ENCODE assay signal across 9 cellular contexts in the genomic region with DNA sequence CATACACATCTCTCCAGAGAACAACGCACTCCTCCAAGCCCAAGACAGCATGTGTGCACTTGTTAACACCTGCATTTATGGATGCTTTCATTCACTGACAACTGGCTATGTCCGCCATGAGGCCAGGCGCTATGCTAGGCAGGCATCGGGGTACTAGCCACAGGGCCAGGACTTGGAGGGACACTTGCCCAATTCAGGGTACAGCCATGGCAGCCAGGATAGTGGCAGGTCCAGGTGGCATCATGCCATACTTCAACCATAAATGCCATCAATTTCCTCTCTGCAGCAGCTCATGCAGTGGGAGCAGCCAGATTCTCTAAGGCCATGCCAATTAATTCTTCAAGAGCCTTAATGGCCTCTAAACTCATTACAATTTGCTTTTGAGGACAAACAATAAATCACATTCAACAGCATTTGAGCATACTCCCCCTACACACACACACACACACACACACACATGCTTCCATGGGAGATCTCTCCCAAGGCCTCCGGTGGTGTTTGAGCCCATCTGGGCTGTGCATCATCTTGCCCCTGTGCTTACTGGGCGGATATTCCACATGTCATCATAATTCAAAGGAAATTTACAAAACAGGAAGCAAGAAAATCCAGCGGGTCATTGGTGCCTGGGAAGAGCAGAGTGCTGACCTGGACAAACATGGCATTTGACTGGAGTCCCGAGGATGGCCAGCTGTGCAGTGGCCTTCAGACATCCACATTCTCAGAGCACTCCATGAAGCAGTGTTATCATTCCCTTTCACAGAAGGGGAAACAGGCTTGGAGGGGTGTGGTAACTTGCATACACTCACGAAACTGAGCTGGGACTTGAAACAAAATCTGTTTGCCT.
DNase-seq lines count a peak whose midpoint lies in the region; ATAC-seq and TF ChIP-seq lines count a peak whose summit lies in the region.
"Had no signal": no experiment of that assay in that cellular context is flagged by ENCODE, and none has a peak within 500 bp of the region (broad histone marks: within the 10 kb centered on the region; RNA-seq: fewer than 3 reads in every experiment).

No MANE protein-coding gene starts in this region.

- ATAC-seq in IMR-90 (ENCODE audit: low read depth) (no peak), PC-3 (no peak)
- no peak for ATAC-seq in central memory CD8-positive, alpha-beta T cell (replicated peaks; ENCODE audit: extremely low read depth, poor library complexity, severe bottlenecking)
- ATAC-seq in naive thymus-derived CD8-positive, alpha-beta T cell: no peak
- no peak for ATAC-seq in stimulated activated naive B cell treated with anti-CD40 and anti-IgM and Interleukin-4, amounts not matched to agents 10 μg/mL and 1 μg/mL and 100 μg/mL, for 72 hours (replicated peaks)

- TF ChIP-seq POLR2A in IMR-90 (IDR thresholded peaks at IDR 0.05; ENCODE audit: low read depth, low read length): no peak

- dilution Hi-C loops in IMR-90 (cut with HindIII; ENCODE audit: low sequenced_read_pairs, unreplicated experiment): no loop called here

- H3K9me3 Mint-ChIP-seq in central memory CD8-positive, alpha-beta T cell: no peaks in the 10 kb centered on the region
- no peaks in the 10 kb centered on the region for H3K9me3 Mint-ChIP-seq in naive thymus-derived CD8-positive, alpha-beta T cell
- peaks cover 0 to 1% of the 10 kb centered on the region in 2 donors for H3K9me3 Mint-ChIP-seq in stimulated activated naive B cell treated with anti-CD40 and anti-IgM and Interleukin-4, amounts not matched to agents 10 μg/mL and 1 μg/mL and 100 μg/mL, for 72 hours
- no peaks in the 10 kb centered on the region for H3K9me3 Mint-ChIP-seq in chondrocyte (ENCODE audit: low read depth)

- H3K4me2 ChIP-seq in IMR-90 (ENCODE audit: low read depth, low read length): no peak overlapping the region; the same call in 1 of the 2 replicates
- no peak overlapping the region for H3K4me2 ChIP-seq in PC-3 (ENCODE audit: low read length)

- peaks cover 6% of the 10 kb centered on the region for H3K36me3 Mint-ChIP-seq in central memory CD8-positive, alpha-beta T cell (ENCODE audit: insufficient read depth)
- H3K36me3 Mint-ChIP-seq in naive thymus-derived CD8-positive, alpha-beta T cell: peaks cover 0 to 12% (median 2%) of the 10 kb centered on the region in 3 donors
- H3K36me3 Mint-ChIP-seq in stimulated activated naive B cell treated with anti-CD40 and anti-IgM and Interleukin-4, amounts not matched to agents 10 μg/mL and 1 μg/mL and 100 μg/mL, for 72 hours: peaks cover 9 to 50% of the 10 kb centered on the region in 2 donors
- H3K36me3 Mint-ChIP-seq in chondrocyte (ENCODE audit: low read depth): no peaks in the 10 kb centered on the region

- peak overlapping the region; percentile 45; the same call in 1 of the 2 replicates for H3K23ac ChIP-seq in IMR-90 (ENCODE audit: low read depth, low read length)

- in situ Hi-C loops in IMR-90 (cut with MboI; ENCODE audit: low sequenced_read_pairs): no loop called here

- DNase-seq in CD1c-positive myeloid dendritic cell (ENCODE audit: extremely low spot score): peak; percentile 87
- peak; percentile 43 for DNase-seq in IMR-90
- no peak for DNase-seq in central memory CD8-positive, alpha-beta T cell (ENCODE audit: low spot score in 2 of 2)
- DNase-seq in naive thymus-derived CD8-positive, alpha-beta T cell: no peak
- DNase-seq in stimulated activated naive B cell treated with anti-CD40 and anti-IgM and Interleukin-4, amounts not matched to agents 10 μg/mL and 1 μg/mL and 100 μg/mL, for 72 hours: no peak
- no peak for DNase-seq in chondrocyte (ENCODE audit: low spot score)
- no peak for DNase-seq in PC-3
- DNase-seq in NCI-H2171 treated with DMSO at 0.1 percent for 48 hours (lab: John Stamatoyannopoulos, UW): no peak
- DNase-seq: activated effector memory CD4-positive, alpha-beta T cell treated with Interleukin-2 at 50 U/mL for 16 hours had no signal

- H3K27ac ChIP-seq in IMR-90 (ENCODE audit: insufficient read depth, low read length): no peak overlapping the region
- no peak overlapping the region for H3K27ac ChIP-seq in PC-3 (ENCODE audit: low read length)

- H3K4me1 ChIP-seq in IMR-90 (ENCODE audit: control insufficient read depth, insufficient read depth, low read length): peaks cover 22% of the 10 kb centered on the region
- peaks cover 27% of the 10 kb centered on the region for H3K4me1 ChIP-seq in PC-3 (ENCODE audit: insufficient read depth, low read length)

- no peak overlapping the region for H4K5ac ChIP-seq in IMR-90 (ENCODE audit: low read depth, low read length)

- WGBS in IMR-90 (ENCODE audit: extremely low coverage in 2 of 2, insufficient read length in 1 of 2), 2 experiments: 100% methylated on average over 1 of the region's 9 CpGs; no CpG with 5 or more reads in 1 of the 2 experiments

- H3K56ac ChIP-seq in IMR-90 (ENCODE audit: extremely low read depth, insufficient read depth, low read length): no peak overlapping the region

- H3K4me3 ChIP-seq in IMR-90 (ENCODE audit: insufficient read depth, low read depth, low read length) (no peak overlapping the region), PC-3 (ENCODE audit: low read length) (no peak overlapping the region)

- peaks cover 84% of the 10 kb centered on the region for H3K4me1 Mint-ChIP-seq in central memory CD8-positive, alpha-beta T cell
- H3K4me1 Mint-ChIP-seq in naive thymus-derived CD8-positive, alpha-beta T cell: peaks cover 47 to 94% (median 91%) of the 10 kb centered on the region in 4 donors
- peaks cover 82 to 95% of the 10 kb centered on the region in 2 donors for H3K4me1 Mint-ChIP-seq in stimulated activated naive B cell treated with anti-CD40 and anti-IgM and Interleukin-4, amounts not matched to agents 10 μg/mL and 1 μg/mL and 100 μg/mL, for 72 hours
- peaks cover 88% of the 10 kb centered on the region for H3K4me1 Mint-ChIP-seq in chondrocyte (ENCODE audit: low read depth)

- H4K8ac ChIP-seq in IMR-90 (ENCODE audit: low read depth in 2 of 2, low read length in 2 of 2): no peak overlapping the region

- peak overlapping the region; percentile 64 for H3K4me3 Mint-ChIP-seq in central memory CD8-positive, alpha-beta T cell
- H3K4me3 Mint-ChIP-seq in naive thymus-derived CD8-positive, alpha-beta T cell: peak overlapping the region in 7 of 10 donors; percentile 6 to 59 (median 47)
- peak overlapping the region in 1 of 2 donors; percentile 49 for H3K4me3 Mint-ChIP-seq in stimulated activated naive B cell treated with anti-CD40 and anti-IgM and Interleukin-4, amounts not matched to agents 10 μg/mL and 1 μg/mL and 100 μg/mL, for 72 hours
- H3K4me3 Mint-ChIP-seq in chondrocyte (ENCODE audit: unreplicated experiment): no peak overlapping the region

- BruUV-seq in IMR-90 (replicated peaks; lab: Mats Ljungman, UMichigan): no TSS peak
- no TSS peak for BruUV-seq in PC-3 (replicated peaks; lab: Mats Ljungman, UMichigan)

- no peak overlapping the region for H2AK5ac ChIP-seq in IMR-90 (ENCODE audit: low read depth, low read length)

- H3K9me1 ChIP-seq in IMR-90 (ENCODE audit: insufficient read depth, low read length): peaks cover 22% of the 10 kb centered on the region

- H4K20me1 ChIP-seq in IMR-90 (ENCODE audit: insufficient read depth, low read length) (peaks cover 75% of the 10 kb centered on the region), PC-3 (ENCODE audit: low read length) (peaks cover 31% of the 10 kb centered on the region; the same call in 1 of the 2 replicates)

- POLR2A ChIA-PET in IMR-90 (lab: Charles Lee; ENCODE audit: unreplicated experiment): no interaction called here
- POLR2A ChIA-PET in naive thymus-derived CD8-positive, alpha-beta T cell (lab: Charles Lee): interaction anchor here (0.6 to 1.6 kb wide), 2 partner anchors 48 to 1918 kb away, joined by 4 to 5 read pairs; no protein-coding TSS in a partner anchor
- POLR2A ChIA-PET in PC-3 (lab: Charles Lee; ENCODE audit: unreplicated experiment): no interaction called here

- H4K91ac ChIP-seq in IMR-90 (ENCODE audit: insufficient read depth, low read depth, low read length): no peak overlapping the region

- H3K9me3 ChIP-seq in IMR-90 (ENCODE audit: control insufficient read depth, insufficient read depth, low read length) (no peaks in the 10 kb centered on the region), PC-3 (ENCODE audit: low read length) (no peaks in the 10 kb centered on the region)

- no peaks in the 10 kb centered on the region for H3K27me3 ChIP-seq in IMR-90 (ENCODE audit: control insufficient read depth, insufficient read depth, low read length)
- no peaks in the 10 kb centered on the region for H3K27me3 ChIP-seq in PC-3 (ENCODE audit: low read length)

- H3K79me1 ChIP-seq in IMR-90 (ENCODE audit: low read depth in 1 of 2, low read length in 2 of 2): peaks cover 39 to 81% of the 10 kb centered on the region in 2 experiments

- H3K9ac ChIP-seq in IMR-90 (ENCODE audit: low read depth, low read length) (no peak overlapping the region), PC-3 (ENCODE audit: low read length) (no peak overlapping the region)

- CTCF ChIA-PET in IMR-90 (lab: Yijun Ruan, JAX) (no interaction called here), PC-3 (lab: Charles Lee) (no interaction called here)

- no peaks in the 10 kb centered on the region for H3K9me2 ChIP-seq in PC-3 (replicated peaks; ENCODE audit: low read length)

- no peaks in the 10 kb centered on the region for H3K27me3 Mint-ChIP-seq in central memory CD8-positive, alpha-beta T cell
- no peaks in the 10 kb centered on the region for H3K27me3 Mint-ChIP-seq in naive thymus-derived CD8-positive, alpha-beta T cell
- no peaks in the 10 kb centered on the region for H3K27me3 Mint-ChIP-seq in stimulated activated naive B cell treated with anti-CD40 and anti-IgM and Interleukin-4, amounts not matched to agents 10 μg/mL and 1 μg/mL and 100 μg/mL, for 72 hours
- H3K27me3 Mint-ChIP-seq in chondrocyte (ENCODE audit: low read depth): no peaks in the 10 kb centered on the region

- H2AK9ac ChIP-seq in IMR-90 (replicated peaks; ENCODE audit: low read depth, low read length, poor library complexity): peak overlapping the region; percentile 44

- H2BK5ac ChIP-seq in IMR-90 (ENCODE audit: low read depth, low read length, poor library complexity, severe bottlenecking): no peak overlapping the region

- intact Hi-C loops in IMR-90 (cut with micrococcal nuclease) (no loop called here), PC-3 (cut with micrococcal nuclease) (no loop called here)

- H2BK120ac ChIP-seq in IMR-90 (ENCODE audit: low read depth, low read length): no peak overlapping the region

- H2BK20ac ChIP-seq in IMR-90 (ENCODE audit: low read depth, low read length): no peak overlapping the region

- H2BK15ac ChIP-seq in IMR-90 (ENCODE audit: low read depth, low read length): no peak overlapping the region

- H3F3A ChIP-seq in PC-3 (ENCODE audit: low read length, unreplicated experiment): no peaks in the 10 kb centered on the region

- no peak for TF ChIP-seq CTCF in IMR-90 (conservative IDR thresholded peaks at IDR 0.05; ENCODE audit: low read depth, low read length)
- TF ChIP-seq CTCF in chondrocyte (IDR thresholded peaks at IDR 0.05): no peak
- TF ChIP-seq CTCF in PC-3 (conservative IDR thresholded peaks at IDR 0.05; ENCODE audit: low read depth, low read length): no peak

- H3K14ac ChIP-seq in IMR-90 (replicated peaks; ENCODE audit: low read depth, low read length): no peak overlapping the region

- H3K4ac ChIP-seq in IMR-90 (ENCODE audit: low read depth, low read length): no peak overlapping the region

- TF ChIP-seq RAD21 in IMR-90 (IDR thresholded peaks at IDR 0.05; ENCODE audit: low read length): no peak

- H3K18ac ChIP-seq in IMR-90 (ENCODE audit: low read depth, low read length): no peak overlapping the region

- H2AFZ ChIP-seq in IMR-90 (replicated peaks; ENCODE audit: low read length, poor library complexity) (no peak overlapping the region), PC-3 (ENCODE audit: low read length) (no peak overlapping the region)

- H3K79me2 ChIP-seq in PC-3 (ENCODE audit: low read length): peaks cover 79% of the 10 kb centered on the region

- H3K27ac Mint-ChIP-seq in central memory CD8-positive, alpha-beta T cell (ENCODE audit: low read depth): peak overlapping the region; percentile 56
- peak overlapping the region in 6 of 10 donors; percentile 35 to 76 (median 66) for H3K27ac Mint-ChIP-seq in naive thymus-derived CD8-positive, alpha-beta T cell
- H3K27ac Mint-ChIP-seq in stimulated activated naive B cell treated with anti-CD40 and anti-IgM and Interleukin-4, amounts not matched to agents 10 μg/mL and 1 μg/mL and 100 μg/mL, for 72 hours: no peak overlapping the region
- no peak overlapping the region for H3K27ac Mint-ChIP-seq in chondrocyte (ENCODE audit: unreplicated experiment)

- H3K36me3 ChIP-seq in IMR-90 (ENCODE audit: control insufficient read depth, insufficient read depth, low read length) (no peaks in the 10 kb centered on the region; the same call in 1 of the 2 replicates), PC-3 (ENCODE audit: low read depth, low read length) (no peaks in the 10 kb centered on the region)

Comparison
In these comparisons a context has a peak if more than half of its experiments do, and no peak if none do; other contexts are left out.
1. DNase-seq: peak in CD1c-positive myeloid dendritic cell (single experiment) and IMR-90 (single experiment); none in central memory CD8-positive, alpha-beta T cell (0 of 2), naive thymus-derived CD8-positive, alpha-beta T cell (0 of 10), stimulated activated naive B cell treated with anti-CD40 and anti-IgM and Interleukin-4, amounts not matched to agents 10 μg/mL and 1 μg/mL and 100 μg/mL, for 72 hours (single experiment), chondrocyte (single experiment), PC-3 (single experiment) and NCI-H2171 treated with DMSO at 0.1 percent for 48 hours (single experiment).
2. H3K27ac Mint-ChIP-seq: peak in central memory CD8-positive, alpha-beta T cell (single experiment) and naive thymus-derived CD8-positive, alpha-beta T cell (6 of 10); none in stimulated activated naive B cell treated with anti-CD40 and anti-IgM and Interleukin-4, amounts not matched to agents 10 μg/mL and 1 μg/mL and 100 μg/mL, for 72 hours (single experiment) and chondrocyte (single experiment).